25 cellular contexts compared by ENCODE assay signal in the genomic region with DNA sequence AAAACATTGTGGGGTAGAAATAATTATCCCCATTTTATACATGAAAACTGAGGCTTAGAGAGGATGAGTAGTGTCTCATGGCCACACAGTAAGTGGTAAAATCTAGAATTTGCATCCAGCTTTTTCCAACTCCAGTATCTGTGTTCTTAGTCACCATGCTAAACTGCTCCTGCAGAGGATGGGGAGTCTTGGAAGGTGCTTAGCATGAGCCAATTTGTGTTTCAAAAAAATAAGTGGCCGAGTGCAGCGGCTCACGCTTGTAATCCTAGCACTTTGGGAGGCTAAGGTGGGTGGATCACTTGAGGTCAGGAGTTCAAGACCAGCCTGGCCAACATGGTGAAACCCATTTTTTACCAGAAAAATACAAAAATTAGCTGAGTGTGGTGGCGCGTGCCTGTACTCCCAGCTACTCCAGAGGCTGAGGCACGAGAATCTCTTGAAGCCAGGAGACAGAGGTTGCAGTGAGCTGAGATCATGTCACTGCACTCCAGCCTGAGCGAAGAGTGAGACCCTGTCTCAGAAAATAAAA. TPM values are rescaled to one million over a fixed set of nuclear protein-coding genes. Genes with fewer than 3 reads are reported as not detected.
"Had no signal": no experiment of that assay in that cellular context is flagged by ENCODE, and none has a peak within 500 bp of the region (broad histone marks: within the 10 kb centered on the region; RNA-seq: fewer than 3 reads in every experiment).

No MANE protein-coding gene starts in this region.

- H3K27ac ChIP-seq: brain microvascular endothelial cell, hepatocyte, thoracic aorta, vagina had no signal

- H3K36me3 ChIP-seq: brain microvascular endothelial cell, thoracic aorta had no signal

- ATAC-seq: esophagus mucosa; left lobe of liver; naive thymus-derived CD4-positive, alpha-beta T cell had no signal

- H3K9me3 ChIP-seq: thoracic aorta, vagina had no signal

- DNase-seq: activated B cell treated with CpG ODN at 0.5 μM for 24 hours; activated CD4-positive, alpha-beta T cell treated with anti-CD3 and anti-CD28 coated beads for 4 hours; activated CD4-positive, alpha-beta T cell treated with anti-CD3 and anti-CD28 coated beads, Interleukin-2, amount 50 U/mL, for 48 hours; activated gamma-delta T cell; activated naive CD4-positive, alpha-beta T cell treated with anti-CD3 and anti-CD28 coated beads, Interleukin-2, amount 50 U/mL, for 16 hours; aorta; brain microvascular endothelial cell; caudate nucleus; dermis blood vessel endothelial cell; effector memory CD4-positive, alpha-beta T cell; foreskin melanocyte; immature natural killer cell; naive thymus-derived CD4-positive, alpha-beta T cell; stimulated activated CD4-positive, alpha-beta T cell treated with anti-CD3 and anti-CD28 coated beads, Interleukin-2, amount 100 ng/mL, for 48 hours; stimulated activated CD8-positive, alpha-beta memory T cell treated with anti-CD3 and anti-CD28 coated beads, Interleukin-4, amount 100 ng/mL, for 48 hours; stimulated activated naive CD4-positive, alpha-beta T cell; T1000 had no signal

- H3K4me2 ChIP-seq: hepatocyte had no signal

- H3K36me3 Mint-ChIP-seq: immature natural killer cell had no signal

- H3K27me3 Mint-ChIP-seq: activated B cell treated with CpG ODN at 0.5 μM for 24 hours; naive thymus-derived CD4-positive, alpha-beta T cell; type B pancreatic cell had no signal

- H3K9me3 Mint-ChIP-seq: activated B cell treated with CpG ODN at 0.5 μM for 24 hours, immature natural killer cell, type B pancreatic cell had no signal

- H3K4me3 ChIP-seq: hepatocyte, lung, thoracic aorta, vagina had no signal

- H2AFZ ChIP-seq: hepatocyte had no signal

- H3K27me3 ChIP-seq: brain microvascular endothelial cell, hepatocyte, vagina had no signal

RNA-seq across cellular contexts. Expression of a gene that starts 48.9 kb away (rescaled TPM):
- total RNA-seq: osteoblast had no signal
